1 cellular context compared by ENCODE assay signal in the genomic region with DNA sequence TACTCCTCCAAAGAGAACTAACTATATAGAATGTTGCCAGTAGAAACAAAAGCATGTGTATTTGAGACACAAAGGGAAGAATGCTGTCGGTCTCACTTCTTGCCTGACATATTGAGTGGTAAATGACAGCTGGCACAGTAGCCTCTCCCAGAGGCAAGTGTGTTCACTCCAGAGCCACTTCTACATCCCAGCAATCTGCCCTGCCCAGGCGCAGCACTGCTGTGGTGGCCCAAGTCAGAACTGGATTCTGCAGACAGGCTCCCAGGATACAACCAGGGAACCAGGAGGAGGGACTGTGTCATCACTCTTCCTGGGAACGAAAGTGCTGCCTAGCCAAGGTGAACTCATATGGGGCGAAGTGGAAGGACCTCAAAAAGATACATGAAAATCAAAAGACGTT.
TF ChIP-seq lines count a peak whose summit lies in the region.

No MANE protein-coding gene starts in this region.

TF ChIP-seq in A549, 52 proteins besides CTCF, POLR2A, EP300 and RAD21 (continued from another document):
- TF ChIP-seq MAFK (IDR thresholded peaks at IDR 0.05; ENCODE audit: partially characterized antibody) (no peak), ZSCAN20 (CRISPR knock-in tag; IDR thresholded peaks at IDR 0.05) (no peak), CBX2 (IDR thresholded peaks at IDR 0.05; ENCODE audit: borderline replicate concordance, low read depth) (no peak), CHD2 (IDR thresholded peaks at IDR 0.05; ENCODE audit: low read length, partially characterized antibody) (no peak), SMC3 (IDR thresholded peaks at IDR 0.05) (no peak)
- TF ChIP-seq, protein P1, sequence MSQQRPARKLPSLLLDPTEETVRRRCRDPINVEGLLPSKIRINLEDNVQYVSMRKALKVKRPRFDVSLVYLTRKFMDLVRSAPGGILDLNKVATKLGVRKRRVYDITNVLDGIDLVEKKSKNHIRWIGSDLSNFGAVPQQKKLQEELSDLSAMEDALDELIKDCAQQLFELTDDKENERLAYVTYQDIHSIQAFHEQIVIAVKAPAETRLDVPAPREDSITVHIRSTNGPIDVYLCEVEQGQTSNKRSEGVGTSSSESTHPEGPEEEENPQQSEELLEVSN (IDR thresholded peaks at IDR 0.05; ENCODE audit: borderline replicate concordance, low read depth): no peak
- TF ChIP-seq, protein P2, sequence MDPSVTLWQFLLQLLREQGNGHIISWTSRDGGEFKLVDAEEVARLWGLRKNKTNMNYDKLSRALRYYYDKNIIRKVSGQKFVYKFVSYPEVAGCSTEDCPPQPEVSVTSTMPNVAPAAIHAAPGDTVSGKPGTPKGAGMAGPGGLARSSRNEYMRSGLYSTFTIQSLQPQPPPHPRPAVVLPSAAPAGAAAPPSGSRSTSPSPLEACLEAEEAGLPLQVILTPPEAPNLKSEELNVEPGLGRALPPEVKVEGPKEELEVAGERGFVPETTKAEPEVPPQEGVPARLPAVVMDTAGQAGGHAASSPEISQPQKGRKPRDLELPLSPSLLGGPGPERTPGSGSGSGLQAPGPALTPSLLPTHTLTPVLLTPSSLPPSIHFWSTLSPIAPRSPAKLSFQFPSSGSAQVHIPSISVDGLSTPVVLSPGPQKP (IDR thresholded peaks at IDR 0.05; ENCODE audit: low read depth, low read length): no peak
- TF ChIP-seq, protein P3, sequence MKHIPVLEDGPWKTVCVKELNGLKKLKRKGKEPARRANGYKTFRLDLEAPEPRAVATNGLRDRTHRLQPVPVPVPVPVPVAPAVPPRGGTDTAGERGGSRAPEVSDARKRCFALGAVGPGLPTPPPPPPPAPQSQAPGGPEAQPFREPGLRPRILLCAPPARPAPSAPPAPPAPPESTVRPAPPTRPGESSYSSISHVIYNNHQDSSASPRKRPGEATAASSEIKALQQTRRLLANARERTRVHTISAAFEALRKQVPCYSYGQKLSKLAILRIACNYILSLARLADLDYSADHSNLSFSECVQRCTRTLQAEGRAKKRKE (CRISPR knock-in tag; IDR thresholded peaks at IDR 0.05; ENCODE audit: low read depth): no peak
